In the genomic region with DNA sequence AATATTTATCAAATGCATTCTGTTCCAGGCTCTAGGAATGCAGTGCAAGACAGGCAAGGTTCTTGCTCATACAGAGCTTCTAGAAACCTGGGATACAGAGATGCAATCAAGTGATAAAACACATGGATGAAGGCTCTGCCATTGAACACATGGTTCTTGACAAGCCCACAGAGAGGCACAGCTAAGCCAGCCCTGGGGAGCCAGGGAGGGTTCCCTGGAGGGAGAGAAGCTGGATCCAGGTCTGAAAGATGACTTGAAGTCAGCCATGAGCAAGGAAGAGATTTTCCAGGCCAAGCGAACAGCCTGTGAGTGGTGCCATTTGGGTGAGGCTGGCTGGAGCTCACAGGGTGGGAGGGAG, we compare ENCODE assay signal across 8 cellular contexts.
DNase-seq lines count a peak whose midpoint lies in the region; ATAC-seq and TF ChIP-seq lines count a peak whose summit lies in the region.

No MANE protein-coding gene starts in this region.

- H3K4me1 Mint-ChIP-seq in activated T-cell treated with anti-CD3 and anti-CD28 coated beads, Interleukin-2, amount 50 U/mL, for 4 hours (ENCODE audit: low read depth): peaks cover 85% of the 10 kb centered on the region
- H3K4me1 Mint-ChIP-seq in brain (peaks cover 78% of the 10 kb centered on the region), memory B cell (peaks cover 43% of the 10 kb centered on the region)

- TF ChIP-seq CTCF in brain (conservative IDR thresholded peaks at IDR 0.05): no peak
- TF ChIP-seq CTCF in transverse colon (IDR thresholded peaks at IDR 0.05): no peak

- no peak for TF ChIP-seq EP300 in transverse colon (IDR thresholded peaks at IDR 0.05; ENCODE audit: low read depth)

- H3K4me1 ChIP-seq in transverse colon: peaks cover 14 to 57% (median 39%) of the 10 kb centered on the region in 4 donors

- no peak for DNase-seq in activated T-cell treated with anti-CD3 and anti-CD28 coated beads, Interleukin-2, amount 50 U/mL, for 4 hours
- DNase-seq in activated T-cell treated with anti-CD3 and anti-CD28 coated beads, Interleukin-2, amount 50 U/mL, for 1 hour: no peak
- DNase-seq in memory B cell (ENCODE audit: low spot score in 2 of 2) (no peak), transverse colon (no peak)

- peak; percentile 5 for ATAC-seq in activated T-cell treated with anti-CD3 and anti-CD28 coated beads, Interleukin-2, amount 50 U/mL, for 4 hours
- no peak for ATAC-seq in memory B cell (ENCODE audit: low read depth)
- ATAC-seq in HG02970 (IDR thresholded peaks at IDR 0.05; ENCODE audit: low FRiP score, unreplicated experiment): no peak
- ATAC-seq in HG03442 (IDR thresholded peaks at IDR 0.05; ENCODE audit: unreplicated experiment): no peak
- no peak for ATAC-seq in HG03025 (IDR thresholded peaks at IDR 0.05; ENCODE audit: low FRiP score, unreplicated experiment)

- peak overlapping the region; percentile 71 to 96 (median 95) for H3K27ac Mint-ChIP-seq in brain
- H3K27ac Mint-ChIP-seq in memory B cell: peak overlapping the region; percentile 93

- peak overlapping the region; percentile 76 for H3K4me3 Mint-ChIP-seq in activated T-cell treated with anti-CD3 and anti-CD28 coated beads, Interleukin-2, amount 50 U/mL, for 4 hours
- peak overlapping the region; percentile 76 to 84 (median 78) for H3K4me3 Mint-ChIP-seq in brain
- H3K4me3 Mint-ChIP-seq in memory B cell: peak overlapping the region; percentile 74

- no peaks in the 10 kb centered on the region for H3K27me3 Mint-ChIP-seq in activated T-cell treated with anti-CD3 and anti-CD28 coated beads, Interleukin-2, amount 50 U/mL, for 4 hours (ENCODE audit: low read depth)
- no peaks in the 10 kb centered on the region for H3K27me3 Mint-ChIP-seq in brain
- no peaks in the 10 kb centered on the region for H3K27me3 Mint-ChIP-seq in memory B cell

- H3K4me3 ChIP-seq in transverse colon: peak overlapping the region in 3 of 4 donors; percentile 29 to 56 (median 32)

- H3K9me3 Mint-ChIP-seq in activated T-cell treated with anti-CD3 and anti-CD28 coated beads, Interleukin-2, amount 50 U/mL, for 4 hours: no peaks in the 10 kb centered on the region
- H3K9me3 Mint-ChIP-seq in brain (peaks cover 0 to 2% (median 0%) of the 10 kb centered on the region in 5 experiments), memory B cell (no peaks in the 10 kb centered on the region)

- no peaks in the 10 kb centered on the region for H3K36me3 ChIP-seq in transverse colon

- TF ChIP-seq POLR2A in transverse colon (IDR thresholded peaks at IDR 0.05): no peak

- H3K9me3 ChIP-seq in transverse colon: no peaks in the 10 kb centered on the region

- intact Hi-C loops in transverse colon (cut with DNase I; ENCODE audit: low total_unique reads): no loop called here

- peak overlapping the region; percentile 89 to 98 (median 92) for H3K27ac ChIP-seq in transverse colon

- H3K36me3 Mint-ChIP-seq in activated T-cell treated with anti-CD3 and anti-CD28 coated beads, Interleukin-2, amount 50 U/mL, for 4 hours (ENCODE audit: insufficient read depth): no peaks in the 10 kb centered on the region
- no peaks in the 10 kb centered on the region for H3K36me3 Mint-ChIP-seq in brain
- no peaks in the 10 kb centered on the region for H3K36me3 Mint-ChIP-seq in memory B cell

- no peaks in the 10 kb centered on the region for H3K27me3 ChIP-seq in transverse colon

- in situ Hi-C loops in transverse colon (cut with MboI; ENCODE audit: low pct_ligation_motif_present in 1 of 4, low pct_unique_long_range_greater_than_20kb in 1 of 4, low sequenced_read_pairs in 3 of 4): no loop called here

- 50 to 71% methylated on average over 1 of the region's 1 CpG for WGBS in transverse colon (ENCODE audit: low coverage in 1 of 2), 2 donors

Comparison
In these comparisons a context has a peak if more than half of its experiments do, and no peak if none do; other contexts are left out.
1. ATAC-seq: peak in activated T-cell treated with anti-CD3 and anti-CD28 coated beads, Interleukin-2, amount 50 U/mL, for 4 hours (2 of 2); none in memory B cell (single experiment), HG02970 (single experiment), HG03442 (single experiment) and HG03025 (single experiment).
2. Peak in every context shown above with its lines, with median percentiles within 50 percentile points of each other: H3K4me3 Mint-ChIP-seq.